9 cellular contexts compared by ENCODE assay signal in the genomic region with DNA sequence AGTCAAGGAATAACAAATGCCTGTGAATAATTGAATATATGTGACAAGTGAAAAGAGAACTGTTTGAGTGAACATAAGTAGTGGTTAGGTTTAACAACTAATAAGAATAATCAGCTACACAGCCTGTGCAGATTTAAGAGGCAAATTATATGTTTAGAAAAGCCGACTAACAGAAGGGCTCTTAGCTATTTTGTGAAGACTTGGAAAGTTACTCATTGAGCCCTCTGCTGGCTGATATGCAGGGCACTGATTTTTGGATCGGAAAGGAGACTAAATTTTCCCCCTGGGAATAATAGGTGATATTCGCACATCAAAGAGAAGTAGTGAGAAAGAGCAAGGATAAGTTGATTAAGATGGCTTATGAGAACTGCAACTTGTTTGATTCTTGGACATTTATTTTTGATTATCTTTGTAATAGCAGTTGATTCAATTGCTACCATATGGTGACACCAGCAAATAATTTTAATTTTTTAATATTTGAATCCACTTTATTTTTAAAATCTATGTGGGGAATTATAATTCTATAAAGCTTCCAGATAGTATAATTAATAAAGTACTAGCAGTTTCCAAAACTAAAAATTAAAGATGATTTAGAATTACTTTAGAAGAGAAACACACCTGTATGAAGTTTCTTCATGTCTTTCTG.
DNase-seq lines count a peak whose midpoint lies in the region; ATAC-seq, FAIRE-seq and TF ChIP-seq lines count a peak whose summit lies in the region.
"Had no signal": no experiment of that assay in that cellular context is flagged by ENCODE, and none has a peak within 500 bp of the region (broad histone marks: within the 10 kb centered on the region; RNA-seq: fewer than 3 reads in every experiment).

No MANE protein-coding gene starts in this region.

- H3K4me1 Mint-ChIP-seq in activated T-cell treated with anti-CD3 and anti-CD28 coated beads, Interleukin-2, amount 50 U/mL, for 72 hours (ENCODE audit: low read depth) = no peaks in the 10 kb centered on the region
- H3K4me1 Mint-ChIP-seq in stimulated activated effector memory CD8-positive, alpha-beta T cell treated with anti-CD3 and anti-CD28 coated beads, Interleukin-12 subunit alpha, Interleukin-12 subunit beta, amount 100 ng/mL, for 72 hours = no peaks in the 10 kb centered on the region

- no peak overlapping the region for H3K27ac Mint-ChIP-seq in activated T-cell treated with anti-CD3 and anti-CD28 coated beads, Interleukin-2, amount 50 U/mL, for 72 hours
- H3K27ac Mint-ChIP-seq in stimulated activated effector memory CD8-positive, alpha-beta T cell treated with anti-CD3 and anti-CD28 coated beads, Interleukin-12 subunit alpha, Interleukin-12 subunit beta, amount 100 ng/mL, for 72 hours = no peak overlapping the region

- H3K36me3 Mint-ChIP-seq in activated T-cell treated with anti-CD3 and anti-CD28 coated beads, Interleukin-2, amount 50 U/mL, for 72 hours (ENCODE audit: insufficient read depth in 2 of 2) = no peaks in the 10 kb centered on the region
- H3K36me3 Mint-ChIP-seq in stimulated activated effector memory CD8-positive, alpha-beta T cell treated with anti-CD3 and anti-CD28 coated beads, Interleukin-12 subunit alpha, Interleukin-12 subunit beta, amount 100 ng/mL, for 72 hours = no peaks in the 10 kb centered on the region

- DNase-seq in A549 (ENCODE audit: low read depth in 1 of 2, low spot score in 1 of 2) = peak; percentile 2 to 15
- no peak for DNase-seq in GM12892 (ENCODE audit: insufficient read length)
- peak; percentile 94 for DNase-seq in NCI-H2227 treated with DMSO at 0.1 percent for 48 hours (lab: John Stamatoyannopoulos, UW)
- DNase-seq in colonic mucosa = no peak
- peak; percentile 26 for DNase-seq in middle frontal gyrus (ENCODE audit: extremely low spot score, low spot score)
- no peak for DNase-seq in activated T-cell treated with anti-CD3 and anti-CD28 coated beads, Interleukin-2, amount 50 U/mL, for 72 hours
- DNase-seq in stimulated activated effector memory CD8-positive, alpha-beta T cell treated with anti-CD3 and anti-CD28 coated beads, Interleukin-12 subunit alpha, Interleukin-12 subunit beta, amount 100 ng/mL, for 72 hours (ENCODE audit: low spot score in 2 of 2) = no peak

- H3K36me3 ChIP-seq in colonic mucosa = no peaks in the 10 kb centered on the region

- peaks cover under 1 to 3% of the 10 kb centered on the region in 2 donors for H3K9me3 Mint-ChIP-seq in activated T-cell treated with anti-CD3 and anti-CD28 coated beads, Interleukin-2, amount 50 U/mL, for 72 hours
- peaks cover 7% of the 10 kb centered on the region for H3K9me3 Mint-ChIP-seq in stimulated activated effector memory CD8-positive, alpha-beta T cell treated with anti-CD3 and anti-CD28 coated beads, Interleukin-12 subunit alpha, Interleukin-12 subunit beta, amount 100 ng/mL, for 72 hours

- no peaks in the 10 kb centered on the region for H3K27me3 ChIP-seq in colonic mucosa

- H3K27ac ChIP-seq in A549 = no peak overlapping the region
- H3K27ac ChIP-seq in colonic mucosa = no peak overlapping the region

- TF ChIP-seq RAD21 in A549 (conservative IDR thresholded peaks at IDR 0.05 in 1 of 2, IDR thresholded peaks at IDR 0.05 in 1 of 2) = peak; percentile 19 to 28; a peak in 2 of 5 replicates

- intact Hi-C loops in colonic mucosa (cut with DNase I) = loop anchor here (10.0 kb wide), 2 partner anchors 179 to 739 kb away; no protein-coding TSS in a partner anchor

- CTCF ChIA-PET in A549 (lab: Yijun Ruan, JAX) = no interaction called here

- no peak overlapping the region for H3K4me3 Mint-ChIP-seq in activated T-cell treated with anti-CD3 and anti-CD28 coated beads, Interleukin-2, amount 50 U/mL, for 72 hours
- H3K4me3 Mint-ChIP-seq in stimulated activated effector memory CD8-positive, alpha-beta T cell treated with anti-CD3 and anti-CD28 coated beads, Interleukin-12 subunit alpha, Interleukin-12 subunit beta, amount 100 ng/mL, for 72 hours = no peak overlapping the region

- POLR2A ChIA-PET in A549 (lab: Yijun Ruan, JAX) = no interaction called here

- peak; percentile 29; the same call in 2 of the 3 replicates for TF ChIP-seq CTCF in A549 (IDR thresholded peaks at IDR 0.05)
- peak; percentile 22 for TF ChIP-seq CTCF in colonic mucosa (IDR thresholded peaks at IDR 0.05)

- H3K4me1 ChIP-seq in A549 = no peaks in the 10 kb centered on the region
- no peaks in the 10 kb centered on the region for H3K4me1 ChIP-seq in colonic mucosa

- H3K9ac ChIP-seq in colonic mucosa (ENCODE audit: low read depth in 2 of 2, low read length in 2 of 2) = no peak overlapping the region

- 0% methylated on average over 3 of the region's 3 CpGs for WGBS in A549 (ENCODE audit: missing lambda C conversion rate)

- no peak overlapping the region for H3K4me3 ChIP-seq in A549
- H3K4me3 ChIP-seq in colonic mucosa = no peak overlapping the region

- TF ChIP-seq POLR2A in A549 (IDR thresholded peaks at IDR 0.05; ENCODE audit: low read length) (no peak), GM12892 (IDR thresholded peaks at IDR 0.05; ENCODE audit: low read depth, low read length) (no peak)

- H3K9me3 ChIP-seq in A549 = no peaks in the 10 kb centered on the region
- no peaks in the 10 kb centered on the region for H3K9me3 ChIP-seq in colonic mucosa

- H3K27me3 Mint-ChIP-seq in activated T-cell treated with anti-CD3 and anti-CD28 coated beads, Interleukin-2, amount 50 U/mL, for 72 hours (ENCODE audit: low read depth) = no peaks in the 10 kb centered on the region

- no peak for TF ChIP-seq EP300 in A549 (IDR thresholded peaks at IDR 0.05)

- ATAC-seq in A549 (peak in 1 of 2 experiments; percentile 34; a peak in 1 of 6 replicates), GM18861 (IDR thresholded peaks at IDR 0.05; ENCODE audit: unreplicated experiment) (no peak)
- ATAC-seq in activated T-cell treated with anti-CD3 and anti-CD28 coated beads, Interleukin-2, amount 50 U/mL, for 72 hours (replicated peaks in 1 of 2) = no peak
- no peak for ATAC-seq in stimulated activated effector memory CD8-positive, alpha-beta T cell treated with anti-CD3 and anti-CD28 coated beads, Interleukin-12 subunit alpha, Interleukin-12 subunit beta, amount 100 ng/mL, for 72 hours

- no peak for FAIRE-seq in A549 (lab: Jason Lieb, UNC)
- peak; percentile 42 for FAIRE-seq in GM12892 (lab: Jason Lieb, UNC)
- FAIRE-seq: colon had no signal

- no peak overlapping the region for H3K4me2 ChIP-seq in A549

TF ChIP-seq in A549, 52 proteins besides CTCF, POLR2A, EP300 and RAD21 (continues in another document):
- TF ChIP-seq CBX2 (IDR thresholded peaks at IDR 0.05; ENCODE audit: borderline replicate concordance, low read depth) (no peak), CEBPB (IDR thresholded peaks at IDR 0.05) (no peak), RNF2 (IDR thresholded peaks at IDR 0.05; ENCODE audit: borderline replicate concordance, low read depth) (no peak), MYC (IDR thresholded peaks at IDR 0.05; ENCODE audit: borderline replicate concordance, low read length) (no peak), HOXB13 (CRISPR knock-in tag; IDR thresholded peaks at IDR 0.05; ENCODE audit: low read depth) (no peak), HOXB5 (CRISPR knock-in tag; IDR thresholded peaks at IDR 0.05) (no peak), JUNB (IDR thresholded peaks at IDR 0.05) (no peak), E2F6 (IDR thresholded peaks at IDR 0.05; ENCODE audit: borderline replicate concordance, low read depth) (no peak), RFX5 (IDR thresholded peaks at IDR 0.05) (no peak), HMGXB4 (CRISPR knock-in tag; IDR thresholded peaks at IDR 0.05; ENCODE audit: borderline replicate concordance) (no peak), SREBF2 (IDR thresholded peaks at IDR 0.05) (no peak)
- TF ChIP-seq, protein P1, sequence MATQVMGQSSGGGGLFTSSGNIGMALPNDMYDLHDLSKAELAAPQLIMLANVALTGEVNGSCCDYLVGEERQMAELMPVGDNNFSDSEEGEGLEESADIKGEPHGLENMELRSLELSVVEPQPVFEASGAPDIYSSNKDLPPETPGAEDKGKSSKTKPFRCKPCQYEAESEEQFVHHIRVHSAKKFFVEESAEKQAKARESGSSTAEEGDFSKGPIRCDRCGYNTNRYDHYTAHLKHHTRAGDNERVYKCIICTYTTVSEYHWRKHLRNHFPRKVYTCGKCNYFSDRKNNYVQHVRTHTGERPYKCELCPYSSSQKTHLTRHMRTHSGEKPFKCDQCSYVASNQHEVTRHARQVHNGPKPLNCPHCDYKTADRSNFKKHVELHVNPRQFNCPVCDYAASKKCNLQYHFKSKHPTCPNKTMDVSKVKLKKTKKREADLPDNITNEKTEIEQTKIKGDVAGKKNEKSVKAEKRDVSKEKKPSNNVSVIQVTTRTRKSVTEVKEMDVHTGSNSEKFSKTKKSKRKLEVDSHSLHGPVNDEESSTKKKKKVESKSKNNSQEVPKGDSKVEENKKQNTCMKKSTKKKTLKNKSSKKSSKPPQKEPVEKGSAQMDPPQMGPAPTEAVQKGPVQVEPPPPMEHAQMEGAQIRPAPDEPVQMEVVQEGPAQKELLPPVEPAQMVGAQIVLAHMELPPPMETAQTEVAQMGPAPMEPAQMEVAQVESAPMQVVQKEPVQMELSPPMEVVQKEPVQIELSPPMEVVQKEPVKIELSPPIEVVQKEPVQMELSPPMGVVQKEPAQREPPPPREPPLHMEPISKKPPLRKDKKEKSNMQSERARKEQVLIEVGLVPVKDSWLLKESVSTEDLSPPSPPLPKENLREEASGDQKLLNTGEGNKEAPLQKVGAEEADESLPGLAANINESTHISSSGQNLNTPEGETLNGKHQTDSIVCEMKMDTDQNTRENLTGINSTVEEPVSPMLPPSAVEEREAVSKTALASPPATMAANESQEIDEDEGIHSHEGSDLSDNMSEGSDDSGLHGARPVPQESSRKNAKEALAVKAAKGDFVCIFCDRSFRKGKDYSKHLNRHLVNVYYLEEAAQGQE (IDR thresholded peaks at IDR 0.05) = no peak

Comparison
In these comparisons a context has a peak if more than half of its experiments do, and no peak if none do; other contexts are left out.
1. DNase-seq: peak in A549 (2 of 2), NCI-H2227 treated with DMSO at 0.1 percent for 48 hours (single experiment) and middle frontal gyrus (single experiment); none in GM12892 (single experiment), colonic mucosa (single experiment), activated T-cell treated with anti-CD3 and anti-CD28 coated beads, Interleukin-2, amount 50 U/mL, for 72 hours (0 of 2) and stimulated activated effector memory CD8-positive, alpha-beta T cell treated with anti-CD3 and anti-CD28 coated beads, Interleukin-12 subunit alpha, Interleukin-12 subunit beta, amount 100 ng/mL, for 72 hours (0 of 2).